ENCODE assay signal across 8 cellular contexts in genomic region chr11:88484873-88485621, GRCh38.
DNase-seq lines count a peak whose midpoint lies in the region; ATAC-seq, FAIRE-seq and TF ChIP-seq lines count a peak whose summit lies in the region.

No MANE protein-coding gene starts in this region.

- H3K36me3 ChIP-seq in astrocyte (ENCODE audit: insufficient read depth, low read length) (no peaks in the 10 kb centered on the region), left lung (no peaks in the 10 kb centered on the region), transverse colon (no peaks in the 10 kb centered on the region)

- no peak for TF ChIP-seq EP300 in transverse colon (IDR thresholded peaks at IDR 0.05; ENCODE audit: low read depth)

- no peaks in the 10 kb centered on the region for H3K9me3 Mint-ChIP-seq in astrocyte (ENCODE audit: unreplicated experiment)

- H3K4me1 ChIP-seq in astrocyte (ENCODE audit: insufficient read depth, low read length), result peaks cover 11% of the 10 kb centered on the region
- H3K4me1 ChIP-seq in left lung, result no peaks in the 10 kb centered on the region
- H3K4me1 ChIP-seq in transverse colon, result no peaks in the 10 kb centered on the region

- H3K27me3 ChIP-seq in astrocyte (ENCODE audit: insufficient read depth, low read length), result no peaks in the 10 kb centered on the region
- H3K27me3 ChIP-seq in left lung, result no peaks in the 10 kb centered on the region
- no peaks in the 10 kb centered on the region for H3K27me3 ChIP-seq in transverse colon

- TF ChIP-seq CTCF in astrocyte (IDR thresholded peaks at IDR 0.05; ENCODE audit: insufficient read depth, low read depth, low read length) (peak; percentile 69), left lung (IDR thresholded peaks at IDR 0.05) (peak; percentile 56 to 76), transverse colon (IDR thresholded peaks at IDR 0.05) (peak; percentile 50 to 75 (median 64))

- peak; percentile 93 for ATAC-seq in GM19455 (IDR thresholded peaks at IDR 0.05; ENCODE audit: unreplicated experiment)
- ATAC-seq in HG03354 (IDR thresholded peaks at IDR 0.05; ENCODE audit: poor library complexity, severe bottlenecking, unreplicated experiment), result peak; percentile 89
- ATAC-seq in left lung, result peak; percentile 93
- ATAC-seq in sciatic nerve, result no peak

- H3K36me3 Mint-ChIP-seq in astrocyte (ENCODE audit: low read depth, unreplicated experiment), result no peaks in the 10 kb centered on the region

- WGBS in transverse colon (ENCODE audit: low coverage in 1 of 2), 2 donors, result 49 to 62% methylated on average over 4 of the region's 6 CpGs

- H3K4me2 ChIP-seq in astrocyte (ENCODE audit: low read length), result no peak overlapping the region

- H3K27ac Mint-ChIP-seq in astrocyte (ENCODE audit: unreplicated experiment), result no peak overlapping the region

- no peaks in the 10 kb centered on the region for H3K9me3 ChIP-seq in astrocyte (ENCODE audit: insufficient read depth, low read depth, low read length)
- H3K9me3 ChIP-seq in left lung, result no peaks in the 10 kb centered on the region
- H3K9me3 ChIP-seq in transverse colon, result no peaks in the 10 kb centered on the region

- no peak overlapping the region for H3K4me3 Mint-ChIP-seq in astrocyte (ENCODE audit: unreplicated experiment)

- in situ Hi-C loops in transverse colon (cut with MboI; ENCODE audit: low pct_ligation_motif_present in 1 of 4, low pct_unique_long_range_greater_than_20kb in 1 of 4, low sequenced_read_pairs in 3 of 4), result no loop called here

- H3K27ac ChIP-seq in astrocyte (ENCODE audit: low read depth, low read length), result no peak overlapping the region
- no peak overlapping the region for H3K27ac ChIP-seq in left lung
- no peak overlapping the region for H3K27ac ChIP-seq in transverse colon

- no peak overlapping the region for H3K9ac ChIP-seq in astrocyte (ENCODE audit: low read length)

- H4K20me1 ChIP-seq in astrocyte (ENCODE audit: insufficient read depth, low read length), result no peaks in the 10 kb centered on the region

- no peak for FAIRE-seq in RCC 7860 (lab: Jason Lieb, UNC)
- peak; percentile 55 for FAIRE-seq in astrocyte (lab: Jason Lieb, UNC)

- H3K4me1 Mint-ChIP-seq in astrocyte (ENCODE audit: low read depth, unreplicated experiment), result peaks cover 10% of the 10 kb centered on the region

- TF ChIP-seq POLR2A in transverse colon (IDR thresholded peaks at IDR 0.05), result no peak

- H3K4me3 ChIP-seq in astrocyte (ENCODE audit: insufficient read depth, low read depth, low read length) (no peak overlapping the region), left lung (no peak overlapping the region), transverse colon (no peak overlapping the region)

- H3K27me3 Mint-ChIP-seq in astrocyte (ENCODE audit: low read depth, unreplicated experiment), result no peaks in the 10 kb centered on the region

- DNase-seq in ELF-1 (ENCODE audit: low read depth, low spot score) (peak; percentile 62), RCC 7860 (ENCODE audit: low spot score) (peak; percentile 46), astrocyte (ENCODE audit: low read depth) (no peak), left lung (peak in 1 of 2 donors; percentile 37), transverse colon (peak; percentile 13), sciatic nerve (ENCODE audit: low spot score) (no peak)

- H3K79me2 ChIP-seq in astrocyte (ENCODE audit: insufficient read depth, low read length), result no peaks in the 10 kb centered on the region

- intact Hi-C loops in left lung (cut with DNase I) (no loop called here), transverse colon (cut with DNase I; ENCODE audit: low total_unique reads) (no loop called here), sciatic nerve (cut with DNase I) (no loop called here)

- no peak overlapping the region for H2AFZ ChIP-seq in astrocyte (ENCODE audit: low read depth, low read length)

Comparison
In these comparisons a context has a peak if more than half of its experiments do, and no peak if none do; other contexts are left out.
1. DNase-seq: peak in ELF-1 (single experiment), RCC 7860 (single experiment) and transverse colon (single experiment); none in astrocyte (single experiment) and sciatic nerve (single experiment).
2. Peak in every context shown above with its lines, with median percentiles within 50 percentile points of each other: CTCF ChIP-seq.